19 cellular contexts compared by ENCODE assay signal in genomic region chr6:40986364-40986763, GRCh38. TPM values are rescaled to one million over a fixed set of nuclear protein-coding genes. Genes with fewer than 3 reads are reported as not detected.
DNase-seq lines count a peak whose midpoint lies in the region; ATAC-seq, FAIRE-seq and TF ChIP-seq lines count a peak whose summit lies in the region.
"Had no signal": no experiment of that assay in that cellular context is flagged by ENCODE, and none has a peak within 500 bp of the region (broad histone marks: within the 10 kb centered on the region; RNA-seq: fewer than 3 reads in every experiment).

No MANE protein-coding gene starts in this region.

- peak overlapping the region; percentile 37 for H3K27ac Mint-ChIP-seq in T-helper 17 cell
- H3K27ac Mint-ChIP-seq: CD4-positive, alpha-beta memory T cell had no signal

- no peaks in the 10 kb centered on the region for H3K79me2 ChIP-seq in keratinocyte (ENCODE audit: control insufficient read depth, insufficient read depth, low read length)

- H3K27ac ChIP-seq in keratinocyte (ENCODE audit: control insufficient read depth, insufficient read depth, low read length) (no peak overlapping the region), heart right ventricle (no peak overlapping the region), neuronal stem cell (replicated peaks; ENCODE audit: low read length) (no peak overlapping the region)

- H2AK5ac ChIP-seq in neuronal stem cell (ENCODE audit: low read depth, low read length) = no peak overlapping the region

- FAIRE-seq in keratinocyte (lab: Jason Lieb, UNC) (peak; percentile 41), urothelium cell line (lab: Jason Lieb, UNC) (peak; percentile 52)
- FAIRE-seq: GM12891, H54 had no signal

- no peaks in the 10 kb centered on the region for H3K36me3 ChIP-seq in keratinocyte (ENCODE audit: control insufficient read depth in 2 of 2, extremely low read depth in 1 of 2, insufficient read depth in 2 of 2, low read length in 2 of 2)
- H3K36me3 ChIP-seq in heart right ventricle = no peaks in the 10 kb centered on the region
- H3K36me3 ChIP-seq in neuronal stem cell (replicated peaks in 1 of 2; ENCODE audit: control insufficient read depth in 2 of 2, insufficient read depth in 2 of 2, low read length in 2 of 2) = no peaks in the 10 kb centered on the region
- H3K36me3 ChIP-seq: BE2C, MG63 had no signal

- H2BK12ac ChIP-seq in neuronal stem cell (ENCODE audit: low read length) = no peak overlapping the region

- H3K4me1 ChIP-seq in keratinocyte (ENCODE audit: control insufficient read depth, extremely low read depth, insufficient read depth, low read length) = no peaks in the 10 kb centered on the region
- H3K4me1 ChIP-seq in heart right ventricle = no peaks in the 10 kb centered on the region
- H3K4me1 ChIP-seq in neuronal stem cell (ENCODE audit: control insufficient read depth in 2 of 2, insufficient read depth in 1 of 2, low read depth in 1 of 2, low read length in 2 of 2) = peaks cover 0 to 2% of the 10 kb centered on the region in 2 donors
- H3K4me1 ChIP-seq: BE2C had no signal

- H3K27me3 ChIP-seq in keratinocyte (ENCODE audit: control insufficient read depth, extremely low read depth, insufficient read depth, low read length) (peaks cover 13% of the 10 kb centered on the region), heart right ventricle (peaks cover 0 to 7% (median 0%) of the 10 kb centered on the region in 7 donors), neuronal stem cell (ENCODE audit: control insufficient read depth in 3 of 3, insufficient read depth in 3 of 3, low read depth in 1 of 3, low read length in 3 of 3) (no peaks in the 10 kb centered on the region)
- H3K27me3 ChIP-seq: MG63 had no signal

- H3K4me3 ChIP-seq in keratinocyte (ENCODE audit: control insufficient read depth in 2 of 3, extremely low read depth in 1 of 3, insufficient read depth in 2 of 3, low read depth in 1 of 3, low read length in 3 of 3) = no peak overlapping the region
- no peak overlapping the region for H3K4me3 ChIP-seq in heart right ventricle
- no peak overlapping the region for H3K4me3 ChIP-seq in neuronal stem cell (ENCODE audit: low read length in 2 of 2)
- H3K4me3 ChIP-seq: MG63 had no signal

- H2BK15ac ChIP-seq in neuronal stem cell (ENCODE audit: low read length) = no peak overlapping the region

- no peak overlapping the region for H3K18ac ChIP-seq in neuronal stem cell (ENCODE audit: low read length)

- no peak overlapping the region for H2BK120ac ChIP-seq in neuronal stem cell (ENCODE audit: low read depth, low read length)

- H3K4me1 Mint-ChIP-seq in T-helper 17 cell = peaks cover 2% of the 10 kb centered on the region
- H3K4me1 Mint-ChIP-seq: CD4-positive, alpha-beta memory T cell had no signal

- peaks cover 2% of the 10 kb centered on the region for H3K36me3 Mint-ChIP-seq in T-helper 17 cell (ENCODE audit: low read depth)
- H3K36me3 Mint-ChIP-seq: CD4-positive, alpha-beta memory T cell had no signal

- H3K4me3 Mint-ChIP-seq in T-helper 17 cell = no peak overlapping the region
- H3K4me3 Mint-ChIP-seq: CD4-positive, alpha-beta memory T cell had no signal

- peak; percentile 16 for DNase-seq in ELR (ENCODE audit: low read depth)
- DNase-seq in T-helper 17 cell = no peak
- DNase-seq in keratinocyte (ENCODE audit: low read depth, low spot score) = no peak
- DNase-seq in urothelium cell line (ENCODE audit: low spot score) = no peak
- DNase-seq in heart right ventricle = no peak
- DNase-seq in neuronal stem cell (ENCODE audit: low spot score) = no peak
- DNase-seq in dedifferentiated amniotic fluid mesenchymal stem cell (ENCODE audit: extremely low spot score) = no peak
- DNase-seq: BE2C; CD4-positive, alpha-beta memory T cell; GF-D8; MG63; NCI-H1092; NCI-H1694; NCI-H510A treated with DMSO at 0.1 percent for 48 hours; SHP77 treated with DMSO at 0.1 percent for 48 hours had no signal

- no peak overlapping the region for H3K14ac ChIP-seq in neuronal stem cell (ENCODE audit: low read length)

- TF ChIP-seq CTCF in keratinocyte (optimal IDR thresholded peaks at IDR 0.05 in 1 of 3, IDR thresholded peaks at IDR 0.05 in 1 of 3, conservative IDR thresholded peaks at IDR 0.05 in 1 of 3; ENCODE audit: extremely low read depth in 1 of 3, insufficient read depth in 2 of 3, low read length in 3 of 3) (no peak), heart right ventricle (IDR thresholded peaks at IDR 0.05) (no peak)

- H3K27me3 Mint-ChIP-seq in T-helper 17 cell = peaks cover 80% of the 10 kb centered on the region

- H3K9me3 ChIP-seq in T-helper 17 cell (ENCODE audit: control insufficient read depth, low read length, poor library complexity, severe bottlenecking) (no peaks in the 10 kb centered on the region), keratinocyte (ENCODE audit: control insufficient read depth, low read depth, low read length) (no peaks in the 10 kb centered on the region), heart right ventricle (no peaks in the 10 kb centered on the region), neuronal stem cell (replicated peaks in 1 of 2; ENCODE audit: control insufficient read depth in 2 of 2, insufficient read depth in 1 of 2, low read depth in 1 of 2, low read length in 2 of 2) (no peaks in the 10 kb centered on the region)
- H3K9me3 ChIP-seq: BE2C, MG63 had no signal

- no peaks in the 10 kb centered on the region for H3K9me1 ChIP-seq in keratinocyte (ENCODE audit: control insufficient read depth, extremely low read depth, insufficient read depth, low read length)

- H4K20me1 ChIP-seq in keratinocyte (ENCODE audit: control insufficient read depth, extremely low read depth, insufficient read depth, low read length) = no peaks in the 10 kb centered on the region

- H3K23ac ChIP-seq in neuronal stem cell (ENCODE audit: low read depth, low read length, poor library complexity) = no peak overlapping the region

- H2AFZ ChIP-seq in keratinocyte (ENCODE audit: control insufficient read depth, low read length) (no peak overlapping the region), neuronal stem cell (ENCODE audit: low read length) (no peak overlapping the region)

- no peak overlapping the region for H3K4me2 ChIP-seq in keratinocyte (ENCODE audit: control insufficient read depth, extremely low read depth, insufficient read depth, low read depth, low read length)
- no peak overlapping the region for H3K4me2 ChIP-seq in neuronal stem cell (ENCODE audit: insufficient read depth, low read length, poor library complexity, severe bottlenecking)

- no peaks in the 10 kb centered on the region for H3K79me1 ChIP-seq in neuronal stem cell (ENCODE audit: low read depth, low read length)

- intact Hi-C loops in heart right ventricle (cut with DNase I) = no loop called here

- no peak overlapping the region for H4K91ac ChIP-seq in neuronal stem cell (ENCODE audit: low read depth, low read length, poor library complexity)

- dilution Hi-C loops in keratinocyte (cut with MboI; ENCODE audit: extremely low pct_ligation_motif_present, low sequenced_read_pairs) = no loop called here

- 76 to 78% methylated on average over 2 of the region's 2 CpGs for WGBS in heart right ventricle, 2 donors
- WGBS in neuronal stem cell (ENCODE audit: extremely low coverage in 2 of 2, insufficient read length in 2 of 2, insufficient replicate concordance in 1 of 2), 2 donors = no CpG with 5 or more reads among the region's 2 CpGs

- no peak overlapping the region for H4K8ac ChIP-seq in neuronal stem cell (ENCODE audit: low read depth, low read length)

- H3K9ac ChIP-seq in keratinocyte (ENCODE audit: control insufficient read depth, extremely low read depth, insufficient read depth, low read length) = no peak overlapping the region
- H3K9ac ChIP-seq in neuronal stem cell (ENCODE audit: low read depth, low read length, poor library complexity) = no peak overlapping the region

- no peak for ATAC-seq in T-helper 17 cell
- ATAC-seq in heart right ventricle = no peak
- ATAC-seq: SK-N-SH treated with all-trans-retinoic acid at 6 μM for 48 hours had no signal

- H3K4ac ChIP-seq in neuronal stem cell (ENCODE audit: low read length) = no peak overlapping the region

- no peak overlapping the region for H2BK5ac ChIP-seq in neuronal stem cell (ENCODE audit: low read length)

RNA-seq across cellular contexts. Expression of gene UNC5CL, which starts 52.7 kb away (rescaled TPM):
- total RNA-seq in T-helper 17 cell (1 to 10 TPM; 4.2 to 4.9 TPM), heart right ventricle (under 1 TPM; 0.19 to 0.81 (median 0.45) TPM)
- polyA plus RNA-seq in keratinocyte (0.23 to 0.50 TPM (median 0.34 TPM) in 3 replicates), heart right ventricle (1 to 10 TPM in 1 of 2 donors, under 1 TPM in 1; 0.42 to 1.9 TPM)
- polyA plus RNA-seq in keratinocyte (2011; ENCODE audit: low read depth) = 0.41 TPM
- polyA plus RNA-seq in keratinocyte (2011; cell fraction: cytosol; rRNA removed) = 0.17 and 0.25 TPM in 2 replicates
- 3.1 and 3.6 TPM in 2 replicates for polyA plus RNA-seq in keratinocyte (2011; cell fraction: nucleus; rRNA removed)
- polyA plus RNA-seq in keratinocyte (2012; ENCODE audit: low replicate concordance) = 0.24 and 0.71 TPM in 2 replicates
- polyA minus RNA-seq in keratinocyte = 0.13 to 0.42 TPM in 2 of 3 replicates, not detected in the other
- not detected for polyA minus RNA-seq in keratinocyte (2011; cell fraction: cytosol; rRNA and poly(A)+ RNA removed)
- polyA minus RNA-seq in keratinocyte (2011; cell fraction: nucleus; rRNA and poly(A)+ RNA removed) = 0.95 and 1.4 TPM in 2 replicates
- 2.5 TPM for polyA plus RNA-seq in neuronal stem cell (2013, experiment 1 of 2)
- 2.1 TPM for polyA plus RNA-seq in neuronal stem cell (2013, experiment 2 of 2)

RNA-seq across cellular contexts. Expression of gene TSPO2, which starts 55.9 kb away (rescaled TPM):
- total RNA-seq in T-helper 17 cell (not detected), heart right ventricle (not detected)
- polyA plus RNA-seq in keratinocyte (not detected in 3 replicates), heart right ventricle (not detected)
- not detected for polyA plus RNA-seq in keratinocyte (2011; ENCODE audit: low read depth)
- polyA plus RNA-seq in keratinocyte (2011; cell fraction: cytosol; rRNA removed) = not detected in 2 replicates
- not detected in 2 replicates for polyA plus RNA-seq in keratinocyte (2011; cell fraction: nucleus; rRNA removed)
- polyA plus RNA-seq in keratinocyte (2012; ENCODE audit: low replicate concordance) = not detected in 2 replicates
- polyA minus RNA-seq in keratinocyte = not detected in 3 replicates
- polyA minus RNA-seq in keratinocyte (2011; cell fraction: cytosol; rRNA and poly(A)+ RNA removed) = not detected
- not detected in 2 replicates for polyA minus RNA-seq in keratinocyte (2011; cell fraction: nucleus; rRNA and poly(A)+ RNA removed)
- polyA plus RNA-seq in neuronal stem cell (2013, experiment 1 of 2) = not detected
- polyA plus RNA-seq in neuronal stem cell (2013, experiment 2 of 2) = not detected
- total RNA-seq: CD4-positive, alpha-beta memory T cell had no signal
- polyA plus RNA-seq: AG04450; CD4-positive, alpha-beta memory T cell had no signal
